Comparison of ENCODE assay signal across 29 cellular contexts in the genomic region with DNA sequence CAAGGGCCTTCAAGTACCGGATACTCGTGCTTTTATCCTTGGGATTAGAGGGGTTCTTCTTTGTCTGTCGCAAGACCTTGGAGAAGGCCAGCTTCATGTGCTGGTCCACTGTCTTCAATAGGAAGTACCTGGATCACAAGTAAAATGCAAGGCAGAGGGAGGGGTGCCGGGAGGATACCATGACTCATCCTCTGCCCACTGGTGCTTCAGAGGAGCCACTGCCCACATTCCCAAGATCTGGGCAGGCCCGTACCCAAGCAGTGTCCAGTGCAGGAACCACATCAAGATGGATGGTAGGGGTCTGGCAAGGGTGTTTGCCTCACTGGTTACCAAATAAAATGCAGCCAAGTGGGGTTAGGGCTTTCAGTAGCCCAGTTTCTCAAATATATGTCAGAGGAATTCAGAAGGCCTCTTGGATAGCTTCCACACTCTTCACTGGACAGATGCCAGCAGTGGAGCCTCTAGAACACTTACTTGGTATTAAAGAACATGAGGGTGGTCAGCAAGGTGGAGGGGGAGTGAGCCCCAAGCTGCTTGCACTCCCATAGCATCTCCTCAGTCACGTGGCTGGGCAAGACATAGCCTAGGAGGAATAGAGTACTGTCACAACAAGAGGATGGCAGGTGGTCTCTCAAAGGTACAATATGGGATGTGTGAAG. TPM values are rescaled to one million over a fixed set of nuclear protein-coding genes. Genes with fewer than 3 reads are reported as not detected.
A peak's percentile ranks its signal among the peaks of the same experiment; 100 is the strongest.
DNase-seq lines count a peak whose midpoint lies in the region; ATAC-seq, FAIRE-seq and TF ChIP-seq lines count a peak whose summit lies in the region.
"Had no signal": no experiment of that assay in that cellular context is flagged by ENCODE, and none has a peak within 500 bp of the region (broad histone marks: within the 10 kb centered on the region; RNA-seq: fewer than 3 reads in every experiment).

No MANE protein-coding gene starts in this region.

- H3K36me3 Mint-ChIP-seq in activated T-cell treated with anti-CD3 and anti-CD28 coated beads, Interleukin-2, amount 50 U/mL, for 24 hours (ENCODE audit: low read depth): peaks cover 95% of the 10 kb centered on the region
- H3K36me3 Mint-ChIP-seq in activated T-cell treated with anti-CD3 and anti-CD28 coated beads, Interleukin-2, amount 50 U/mL, for 72 hours (ENCODE audit: insufficient read depth in 2 of 2): peaks cover 6 to 21% of the 10 kb centered on the region in 2 donors
- peaks cover 20% of the 10 kb centered on the region for H3K36me3 Mint-ChIP-seq in chondrocyte (ENCODE audit: low read depth)
- peaks cover 13% of the 10 kb centered on the region for H3K36me3 Mint-ChIP-seq in natural killer cell
- H3K36me3 Mint-ChIP-seq in natural killer cell treated with Interleukin-12 subunit alpha and Interleukin-12 subunit beta and Interleukin-15 and Interleukin-18, amount 100 ng/mL, for 72 hours: peaks cover 32% of the 10 kb centered on the region

- no peaks in the 10 kb centered on the region for H3K9me3 Mint-ChIP-seq in activated T-cell treated with anti-CD3 and anti-CD28 coated beads, Interleukin-2, amount 50 U/mL, for 24 hours
- no peaks in the 10 kb centered on the region for H3K9me3 Mint-ChIP-seq in activated T-cell treated with anti-CD3 and anti-CD28 coated beads, Interleukin-2, amount 50 U/mL, for 72 hours
- H3K9me3 Mint-ChIP-seq in chondrocyte (ENCODE audit: low read depth) (no peaks in the 10 kb centered on the region), natural killer cell (no peaks in the 10 kb centered on the region)
- H3K9me3 Mint-ChIP-seq in natural killer cell treated with Interleukin-12 subunit alpha and Interleukin-12 subunit beta and Interleukin-15 and Interleukin-18, amount 100 ng/mL, for 72 hours: no peaks in the 10 kb centered on the region
- H3K9me3 Mint-ChIP-seq: activated CD4-positive, alpha-beta memory T cell treated with anti-CD3 and anti-CD28 coated beads, Interleukin-2, amount 10 ng/mL, durations not matched to agents 7 days and 5 days; CD14-positive monocyte had no signal

- TF ChIP-seq CTCF in chondrocyte (IDR thresholded peaks at IDR 0.05): no peak
- TF ChIP-seq CTCF in natural killer cell (IDR thresholded peaks at IDR 0.05): no peak

- intact Hi-C loops in natural killer cell (cut with micrococcal nuclease): no loop called here

- no peak for DNase-seq in activated T-cell treated with anti-CD3 and anti-CD28 coated beads, Interleukin-2, amount 50 U/mL, for 24 hours
- DNase-seq in activated T-cell treated with anti-CD3 and anti-CD28 coated beads, Interleukin-2, amount 50 U/mL, for 72 hours: no peak
- no peak for DNase-seq in HTR-8/SVneo (ENCODE audit: insufficient read length, low spot score)
- DNase-seq in chondrocyte (ENCODE audit: low spot score): peak; percentile 34
- peak; percentile 38 for DNase-seq in renal cortical epithelial cell (ENCODE audit: low read depth)
- no peak for DNase-seq in natural killer cell
- no peak for DNase-seq in cerebellum (ENCODE audit: low spot score)
- DNase-seq in natural killer cell treated with Interleukin-12 subunit alpha and Interleukin-12 subunit beta and Interleukin-15 and Interleukin-18, amount 100 ng/mL, for 72 hours (ENCODE audit: low spot score): no peak
- DNase-seq: activated CD4-positive, alpha-beta memory T cell treated with anti-CD3 and anti-CD28 coated beads, Interleukin-2, amount 10 ng/mL, durations not matched to agents 7 days and 5 days; activated effector memory CD4-positive, alpha-beta T cell treated with Interleukin-2 at 50 U/mL for 16 hours; brain microvascular endothelial cell; Calu3; DMS79 treated with DMSO at 0.1 percent for 48 hours; Kasumi-1; left ventricle myocardium inferior; NCI-H1417 treated with DMSO at 0.1 percent for 48 hours; NCI-H2029 treated with DMSO at 0.1 percent for 48 hours; NCI-H526 treated with DMSO at 0.1 percent for 48 hours; PC-9; right lobe of liver; stimulated activated CD4-positive, alpha-beta T cell treated with anti-CD3 and anti-CD28 coated beads, Interleukin-4, amount 100 ng/mL, for 1 hour; transverse colon had no signal

- peak overlapping the region; percentile 66 for H3K27ac Mint-ChIP-seq in activated T-cell treated with anti-CD3 and anti-CD28 coated beads, Interleukin-2, amount 50 U/mL, for 24 hours
- H3K27ac Mint-ChIP-seq in activated T-cell treated with anti-CD3 and anti-CD28 coated beads, Interleukin-2, amount 50 U/mL, for 72 hours: no peak overlapping the region
- H3K27ac Mint-ChIP-seq in chondrocyte (ENCODE audit: unreplicated experiment) (no peak overlapping the region), natural killer cell (no peak overlapping the region)
- no peak overlapping the region for H3K27ac Mint-ChIP-seq in natural killer cell treated with Interleukin-12 subunit alpha and Interleukin-12 subunit beta and Interleukin-15 and Interleukin-18, amount 100 ng/mL, for 72 hours
- H3K27ac Mint-ChIP-seq: activated CD4-positive, alpha-beta memory T cell treated with anti-CD3 and anti-CD28 coated beads, Interleukin-2, amount 10 ng/mL, durations not matched to agents 7 days and 5 days had no signal

- no peaks in the 10 kb centered on the region for H3K27me3 Mint-ChIP-seq in activated T-cell treated with anti-CD3 and anti-CD28 coated beads, Interleukin-2, amount 50 U/mL, for 24 hours
- no peaks in the 10 kb centered on the region for H3K27me3 Mint-ChIP-seq in activated T-cell treated with anti-CD3 and anti-CD28 coated beads, Interleukin-2, amount 50 U/mL, for 72 hours (ENCODE audit: low read depth)
- H3K27me3 Mint-ChIP-seq in chondrocyte (ENCODE audit: low read depth) (no peaks in the 10 kb centered on the region), natural killer cell (ENCODE audit: low read depth in 2 of 2) (no peaks in the 10 kb centered on the region)
- H3K27me3 Mint-ChIP-seq in natural killer cell treated with Interleukin-12 subunit alpha and Interleukin-12 subunit beta and Interleukin-15 and Interleukin-18, amount 100 ng/mL, for 72 hours: no peaks in the 10 kb centered on the region
- H3K27me3 Mint-ChIP-seq: activated CD4-positive, alpha-beta memory T cell treated with anti-CD3 and anti-CD28 coated beads, Interleukin-2, amount 10 ng/mL, durations not matched to agents 7 days and 5 days; progenitor cell of endocrine pancreas had no signal

- H3K4me1 Mint-ChIP-seq in activated T-cell treated with anti-CD3 and anti-CD28 coated beads, Interleukin-2, amount 50 U/mL, for 24 hours (ENCODE audit: low read depth): peaks cover 19% of the 10 kb centered on the region
- peaks cover 32% of the 10 kb centered on the region for H3K4me1 Mint-ChIP-seq in activated T-cell treated with anti-CD3 and anti-CD28 coated beads, Interleukin-2, amount 50 U/mL, for 72 hours (ENCODE audit: low read depth)
- H3K4me1 Mint-ChIP-seq in chondrocyte (ENCODE audit: low read depth) (peaks cover 27% of the 10 kb centered on the region), natural killer cell (peaks cover 20 to 21% of the 10 kb centered on the region in 2 donors)
- peaks cover 19 to 20% of the 10 kb centered on the region in 2 donors for H3K4me1 Mint-ChIP-seq in natural killer cell treated with Interleukin-12 subunit alpha and Interleukin-12 subunit beta and Interleukin-15 and Interleukin-18, amount 100 ng/mL, for 72 hours (ENCODE audit: low read depth in 2 of 2)

- no peak overlapping the region for H3K4me3 Mint-ChIP-seq in activated T-cell treated with anti-CD3 and anti-CD28 coated beads, Interleukin-2, amount 50 U/mL, for 24 hours
- H3K4me3 Mint-ChIP-seq in activated T-cell treated with anti-CD3 and anti-CD28 coated beads, Interleukin-2, amount 50 U/mL, for 72 hours: no peak overlapping the region
- no peak overlapping the region for H3K4me3 Mint-ChIP-seq in chondrocyte (ENCODE audit: unreplicated experiment)
- H3K4me3 Mint-ChIP-seq in natural killer cell: no peak overlapping the region
- H3K4me3 Mint-ChIP-seq in natural killer cell treated with Interleukin-12 subunit alpha and Interleukin-12 subunit beta and Interleukin-15 and Interleukin-18, amount 100 ng/mL, for 72 hours: no peak overlapping the region
- H3K4me3 Mint-ChIP-seq: activated CD4-positive, alpha-beta memory T cell treated with anti-CD3 and anti-CD28 coated beads, Interleukin-2, amount 10 ng/mL, durations not matched to agents 7 days and 5 days; CD14-positive monocyte had no signal

- FAIRE-seq in HTR-8/SVneo (lab: Jason Lieb, UNC): peak; percentile 51
- FAIRE-seq: colon, islet of Langerhans had no signal

- ATAC-seq in activated T-cell treated with anti-CD3 and anti-CD28 coated beads, Interleukin-2, amount 50 U/mL, for 72 hours (replicated peaks in 1 of 2): no peak
- no peak for ATAC-seq in natural killer cell
- no peak for ATAC-seq in natural killer cell treated with Interleukin-12 subunit alpha and Interleukin-12 subunit beta and Interleukin-15 and Interleukin-18, amount 100 ng/mL, for 72 hours
- ATAC-seq: activated CD4-positive, CD25-positive, alpha-beta regulatory T cell treated with anti-CD3 and anti-CD28 coated beads, Interleukin-2, amount 50 U/mL, for 24 hours; HCT116; right lobe of liver; Right ventricle myocardium inferior had no signal

RNA-seq across cellular contexts. Expression of a gene that starts 3.6 kb away (rescaled TPM):
- total RNA-seq in activated T-cell treated with anti-CD3 and anti-CD28 coated beads, Interleukin-2, amount 50 U/mL, for 72 hours: 100 to 1,000 TPM; 490 to 562 TPM
- total RNA-seq in chondrocyte (133 to 199 TPM (median 140 TPM) in 3 replicates), renal cortical epithelial cell (135 and 218 TPM in 2 replicates), natural killer cell (10 to 100 TPM; 45.6 to 85.7 (median 50.0) TPM), cerebellum (134 TPM)
- 100 to 1,000 TPM; 198 to 454 TPM for total RNA-seq in natural killer cell treated with Interleukin-12 subunit alpha and Interleukin-12 subunit beta and Interleukin-15 and Interleukin-18, amount 100 ng/mL, for 72 hours

RNA-seq across cellular contexts. Expression of a gene that starts 10.9 kb away (rescaled TPM):
- total RNA-seq in activated T-cell treated with anti-CD3 and anti-CD28 coated beads, Interleukin-2, amount 50 U/mL, for 72 hours: 10 to 100 TPM; 31.9 to 35.1 TPM
- 60.4 to 74.3 TPM (median 69.2 TPM) in 3 replicates for total RNA-seq in chondrocyte
- 50.5 and 66.9 TPM in 2 replicates for total RNA-seq in renal cortical epithelial cell
- total RNA-seq in natural killer cell: 10 to 100 TPM; 51.0 to 72.9 (median 66.1) TPM
- 26.8 TPM for total RNA-seq in cerebellum
- total RNA-seq in natural killer cell treated with Interleukin-12 subunit alpha and Interleukin-12 subunit beta and Interleukin-15 and Interleukin-18, amount 100 ng/mL, for 72 hours: 100 to 1,000 TPM in 1 of 2 donors, 10 to 100 TPM in 1; 91.4 to 106 TPM

RNA-seq across cellular contexts. Expression of a gene that starts 14.4 kb away (rescaled TPM):
- total RNA-seq in activated T-cell treated with anti-CD3 and anti-CD28 coated beads, Interleukin-2, amount 50 U/mL, for 72 hours: 10 to 100 TPM; 24.8 to 29.8 TPM
- 18.3 to 29.7 TPM (median 21.5 TPM) in 3 replicates for total RNA-seq in chondrocyte
- total RNA-seq in renal cortical epithelial cell: 54.4 and 64.5 TPM in 2 replicates
- 10 to 100 TPM; 16.8 to 20.1 (median 18.0) TPM for total RNA-seq in natural killer cell
- 37.2 TPM for total RNA-seq in cerebellum
- total RNA-seq in natural killer cell treated with Interleukin-12 subunit alpha and Interleukin-12 subunit beta and Interleukin-15 and Interleukin-18, amount 100 ng/mL, for 72 hours: 10 to 100 TPM; 20.6 to 24.2 TPM

RNA-seq across cellular contexts. Expression of a gene that starts 25.6 kb away (rescaled TPM):
- 100 to 1,000 TPM; 145 to 159 TPM for total RNA-seq in activated T-cell treated with anti-CD3 and anti-CD28 coated beads, Interleukin-2, amount 50 U/mL, for 72 hours
- total RNA-seq in chondrocyte (164 to 222 TPM (median 168 TPM) in 3 replicates), renal cortical epithelial cell (69.8 and 134 TPM in 2 replicates), natural killer cell (100 to 1,000 TPM; 113 to 167 (median 129) TPM), cerebellum (79.4 TPM)
- total RNA-seq in natural killer cell treated with Interleukin-12 subunit alpha and Interleukin-12 subunit beta and Interleukin-15 and Interleukin-18, amount 100 ng/mL, for 72 hours: 100 to 1,000 TPM; 128 to 222 TPM

RNA-seq across cellular contexts. Expression of a gene that starts 42.7 kb away (rescaled TPM):
- 10 to 100 TPM; 42.0 to 45.7 TPM for total RNA-seq in activated T-cell treated with anti-CD3 and anti-CD28 coated beads, Interleukin-2, amount 50 U/mL, for 72 hours
- 25.6 to 31.0 TPM (median 26.3 TPM) in 3 replicates for total RNA-seq in chondrocyte
- total RNA-seq in renal cortical epithelial cell: 22.7 and 47.1 TPM in 2 replicates
- total RNA-seq in natural killer cell: 10 to 100 TPM; 28.8 to 31.3 (median 30.6) TPM
- 44.4 TPM for total RNA-seq in cerebellum
- total RNA-seq in natural killer cell treated with Interleukin-12 subunit alpha and Interleukin-12 subunit beta and Interleukin-15 and Interleukin-18, amount 100 ng/mL, for 72 hours: 10 to 100 TPM; 23.2 to 34.7 TPM

Comparison
In these comparisons a context has a peak if more than half of its experiments do, and no peak if none do; other contexts are left out.
1. DNase-seq: peak in chondrocyte (single experiment) and renal cortical epithelial cell (single experiment); none in activated T-cell treated with anti-CD3 and anti-CD28 coated beads, Interleukin-2, amount 50 U/mL, for 24 hours (single experiment), activated T-cell treated with anti-CD3 and anti-CD28 coated beads, Interleukin-2, amount 50 U/mL, for 72 hours (0 of 2), HTR-8/SVneo (single experiment), natural killer cell (single experiment), cerebellum (single experiment) and natural killer cell treated with Interleukin-12 subunit alpha and Interleukin-12 subunit beta and Interleukin-15 and Interleukin-18, amount 100 ng/mL, for 72 hours (single experiment).